ENCODE assay signal across 32 cellular contexts in the genomic region with DNA sequence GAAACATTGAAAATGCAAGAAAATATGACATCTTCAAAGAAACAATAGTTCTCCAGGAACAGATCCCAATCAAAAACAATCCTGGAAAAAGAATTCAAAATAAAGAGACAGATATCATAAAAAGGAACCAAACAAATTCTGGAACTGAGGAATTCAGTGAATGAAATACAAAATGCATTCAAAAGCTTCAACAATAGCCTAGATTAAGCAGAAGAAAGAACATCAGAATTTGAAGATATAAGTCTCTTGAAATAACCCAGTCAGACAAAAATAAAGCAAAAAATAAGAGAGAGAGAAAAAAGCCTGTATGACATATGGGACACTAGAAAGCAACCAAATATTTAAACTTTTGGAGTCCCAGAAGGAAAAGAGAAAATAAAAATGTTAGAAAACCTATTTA.
DNase-seq lines count a peak whose midpoint lies in the region; ATAC-seq, FAIRE-seq and TF ChIP-seq lines count a peak whose summit lies in the region.
"Had no signal": no experiment of that assay in that cellular context is flagged by ENCODE, and none has a peak within 500 bp of the region (broad histone marks: within the 10 kb centered on the region; RNA-seq: fewer than 3 reads in every experiment).

No MANE protein-coding gene starts in this region.

- TF ChIP-seq EP300 in HepG2 (IDR thresholded peaks at IDR 0.05; ENCODE audit: low read depth in 2 of 2, low read length in 2 of 2) (no peak), HepG2 (CRISPR knock-in tag; IDR thresholded peaks at IDR 0.05; ENCODE audit: borderline replicate concordance) (no peak), K562 (IDR thresholded peaks at IDR 0.05; ENCODE audit: low read length) (no peak)

- no peak overlapping the region for H3K9ac ChIP-seq in HepG2 (ENCODE audit: insufficient read depth, low read depth, low read length)
- H3K9ac ChIP-seq in K562 (ENCODE audit: insufficient read depth in 1 of 2, low read depth in 2 of 2, low read length in 2 of 2), result no peak overlapping the region
- H3K9ac ChIP-seq: BLaER1; BLaER1 treated with 17β-estradiol and CSF1 and Interleukin-3, amounts not matched to agents 10 nM and 100 nM had no signal

- TF ChIP-seq POLR2A in HepG2 (IDR thresholded peaks at IDR 0.05; ENCODE audit: insufficient read depth in 1 of 2, low read depth in 2 of 2, low read length in 2 of 2), result no peak
- no peak for TF ChIP-seq POLR2A in right lobe of liver (IDR thresholded peaks at IDR 0.05)
- TF ChIP-seq POLR2A in K562 (conservative IDR thresholded peaks at IDR 0.05), result no peak

- H3K9me3 ChIP-seq in HepG2 (ENCODE audit: low read length) (peaks cover 16% of the 10 kb centered on the region), right lobe of liver (no peaks in the 10 kb centered on the region), K562 (replicated peaks; ENCODE audit: control insufficient read depth, insufficient read depth, low read depth, low read length) (0 out of 2 replicates have a peak, but pooled peaks cover 5% of the 10 kb centered on the region)
- H3K9me3 ChIP-seq: BE2C had no signal

- H3K79me2 ChIP-seq in HepG2 (ENCODE audit: insufficient read depth, low read length) (no peaks in the 10 kb centered on the region), K562 (ENCODE audit: control insufficient read depth, insufficient read depth, low read length) (no peaks in the 10 kb centered on the region)

- TF ChIP-seq RAD21 in HepG2 (CRISPR knock-in tag; IDR thresholded peaks at IDR 0.05), result no peak
- no peak for TF ChIP-seq RAD21 in K562 (CRISPR knock-in tag; conservative IDR thresholded peaks at IDR 0.05 in 1 of 2, IDR thresholded peaks at IDR 0.05 in 1 of 2)

- FAIRE-seq in HepG2 (lab: Jason Lieb, UNC) (no peak), K562 (lab: Jason Lieb, UNC) (no peak)
- FAIRE-seq: A549, D721Med had no signal

- BruUV-seq in HepG2 (replicated peaks; lab: Mats Ljungman, UMichigan) (no TSS peak), K562 (replicated peaks; lab: Mats Ljungman, UMichigan) (no TSS peak)

- TF ChIP-seq CTCF in HepG2 (CRISPR knock-in tag; IDR thresholded peaks at IDR 0.05) (no peak), right lobe of liver (IDR thresholded peaks at IDR 0.05) (no peak), K562 (IDR thresholded peaks at IDR 0.05 in 2 of 3, conservative IDR thresholded peaks at IDR 0.05 in 1 of 3; ENCODE audit: insufficient read depth in 2 of 3, low read depth in 1 of 3, low read length in 3 of 3) (no peak), dorsolateral prefrontal cortex (IDR thresholded peaks at IDR 0.05 in 54 of 56, conservative IDR thresholded peaks at IDR 0.05 in 2 of 56; ENCODE audit: low read depth in 1 of 56, partially characterized antibody in 56 of 56) (no peak)

- H3K4me3 ChIP-seq in HepG2 (replicated peaks in 1 of 3; ENCODE audit: insufficient read depth in 1 of 3, low read depth in 2 of 3, low read length in 3 of 3) (no peak overlapping the region), right lobe of liver (no peak overlapping the region), K562 (no peak overlapping the region), dorsolateral prefrontal cortex (no peak overlapping the region)
- H3K4me3 ChIP-seq: A549; BLaER1; BLaER1 treated with 17β-estradiol and CSF1 and Interleukin-3, amounts not matched to agents 10 nM and 100 nM had no signal

- no peak overlapping the region for H2AFZ ChIP-seq in HepG2 (ENCODE audit: low read length)
- H2AFZ ChIP-seq in K562 (ENCODE audit: low read depth, low read length), result no peak overlapping the region

- DNase-seq in HepG2 (ENCODE audit: low spot score) (no peak), right lobe of liver (no peak), KBM-7 (peak; percentile 6), K562 (ENCODE audit: extremely low read depth in 1 of 4, low spot score in 3 of 4) (no peak), dorsolateral prefrontal cortex (no peak)
- DNase-seq: 8988T; ACHN; AML-193; BE2C; C1 segment of cervical spinal cord; Caco-2; Calu3; CD4-positive, alpha-beta memory T cell; CD4-positive, alpha-beta T cell; CD4-positive, CD25-positive, alpha-beta regulatory T cell; CD8-positive, alpha-beta memory T cell; CD8-positive, alpha-beta T cell; COR-L47; DMS 273 treated with DMSO at 0.1 percent for 48 hours; DMS153; DMS53; DMS79; DMS79 treated with DMSO at 0.1 percent for 48 hours; DND-41; EL had no signal

- peaks cover 31% of the 10 kb centered on the region for H3K4me1 ChIP-seq in HepG2 (ENCODE audit: insufficient read depth, low read length)
- H3K4me1 ChIP-seq in right lobe of liver, result peaks cover 0 to 13% (median 5%) of the 10 kb centered on the region in 4 donors
- no peaks in the 10 kb centered on the region for H3K4me1 ChIP-seq in K562 (replicated peaks in 1 of 2; ENCODE audit: control insufficient read depth in 2 of 2, insufficient read depth in 2 of 2, low read length in 2 of 2)
- H3K4me1 ChIP-seq: A549; BE2C; BLaER1; BLaER1 treated with 17β-estradiol and CSF1 and Interleukin-3, amounts not matched to agents 10 nM and 100 nM; Caco-2 had no signal

- H3K27ac ChIP-seq in HepG2 (ENCODE audit: extremely low read length, insufficient read depth, low read length), result no peak overlapping the region
- H3K27ac ChIP-seq in right lobe of liver, result no peak overlapping the region
- H3K27ac ChIP-seq in K562 (ENCODE audit: extremely low read depth, low read depth, low read length), result no peak overlapping the region
- no peak overlapping the region for H3K27ac ChIP-seq in dorsolateral prefrontal cortex
- H3K27ac ChIP-seq: 22Rv1; A549; BLaER1; BLaER1 treated with 17β-estradiol and CSF1 and Interleukin-3, amounts not matched to agents 10 nM and 100 nM; C4-2B had no signal

- POLR2A ChIA-PET in HepG2 (lab: Yijun Ruan, JAX) (no interaction called here), K562 (lab: Yijun Ruan, JAX) (interaction anchor here (1.1 kb wide), 1 partner anchor 11 kb away, joined by 3 read pairs; no protein-coding TSS in a partner anchor)

- H3K27me3 ChIP-seq in HepG2 (ENCODE audit: control insufficient read depth in 1 of 2, insufficient read depth in 2 of 2, low read length in 2 of 2) (no peaks in the 10 kb centered on the region), right lobe of liver (no peaks in the 10 kb centered on the region), K562 (ENCODE audit: control insufficient read depth in 2 of 2, insufficient read depth in 2 of 2, low read length in 2 of 2) (no peaks in the 10 kb centered on the region), dorsolateral prefrontal cortex (no peaks in the 10 kb centered on the region)
- H3K27me3 ChIP-seq: BE2C; BLaER1; BLaER1 treated with 17β-estradiol and CSF1 and Interleukin-3, amounts not matched to agents 10 nM and 100 nM had no signal

- no peaks in the 10 kb centered on the region for H4K20me1 ChIP-seq in HepG2 (ENCODE audit: insufficient read depth, low read length)
- no peaks in the 10 kb centered on the region for H4K20me1 ChIP-seq in K562 (replicated peaks; ENCODE audit: control insufficient read depth, insufficient read depth, low read length)
- H4K20me1 ChIP-seq: BLaER1; BLaER1 treated with 17β-estradiol and CSF1 and Interleukin-3, amounts not matched to agents 10 nM and 100 nM had no signal

- in situ Hi-C loops in HepG2 (cut with HindIII; ENCODE audit: extremely low pct_ligation_motif_present, low pct_unique_long_range_greater_than_20kb) (no loop called here), KBM-7 (cut with MboI; ENCODE audit: low pct_unique_long_range_greater_than_20kb, low sequenced_read_pairs) (no loop called here), K562 (cut with MboI) (no loop called here)

- H3K36me3 ChIP-seq in HepG2 (replicated peaks in 1 of 2; ENCODE audit: control insufficient read depth in 1 of 2, insufficient read depth in 2 of 2, low read length in 2 of 2), result no peaks in the 10 kb centered on the region
- no peaks in the 10 kb centered on the region for H3K36me3 ChIP-seq in right lobe of liver
- no peaks in the 10 kb centered on the region for H3K36me3 ChIP-seq in K562 (ENCODE audit: control insufficient read depth, insufficient read depth, low read length)
- H3K36me3 ChIP-seq: BE2C; BLaER1; BLaER1 treated with 17β-estradiol and CSF1 and Interleukin-3, amounts not matched to agents 10 nM and 100 nM had no signal

- ATAC-seq in HepG2, result no peak
- ATAC-seq in right lobe of liver, result no peak
- ATAC-seq in K562, result no peak
- ATAC-seq in HG03095 (IDR thresholded peaks at IDR 0.05; ENCODE audit: unreplicated experiment), result no peak
- ATAC-seq: A549; CD8-positive, alpha-beta T cell had no signal

- CTCF ChIA-PET in HepG2 (lab: Yijun Ruan, JAX; ENCODE audit: low intra/inter-chr PET ratio, low total read pairs), result no interaction called here
- CTCF ChIA-PET in K562 (lab: Yijun Ruan, JAX; ENCODE audit: low intra/inter-chr PET ratio), result no interaction called here

- H3K4me2 ChIP-seq in HepG2 (ENCODE audit: low read depth, low read length) (no peak overlapping the region), K562 (ENCODE audit: insufficient read depth, low read length) (no peak overlapping the region)
- H3K4me2 ChIP-seq: A549; BLaER1; BLaER1 treated with 17β-estradiol and CSF1 and Interleukin-3, amounts not matched to agents 10 nM and 100 nM had no signal

- intact Hi-C loops in HepG2 (cut with micrococcal nuclease; ENCODE audit: unreplicated experiment), result no loop called here
- intact Hi-C loops in right lobe of liver (cut with DNase I), result no loop called here
- intact Hi-C loops in K562 (cut with micrococcal nuclease), result no loop called here
- intact Hi-C loops in dorsolateral prefrontal cortex (cut with DNase I), result no loop called here

- no peaks in the 10 kb centered on the region for H3K9me1 ChIP-seq in K562 (ENCODE audit: control insufficient read depth, insufficient read depth, low read length)

TF ChIP-seq in HepG2, 621 proteins besides CTCF, POLR2A, EP300 and RAD21:
- TF ChIP-seq, protein P1, sequence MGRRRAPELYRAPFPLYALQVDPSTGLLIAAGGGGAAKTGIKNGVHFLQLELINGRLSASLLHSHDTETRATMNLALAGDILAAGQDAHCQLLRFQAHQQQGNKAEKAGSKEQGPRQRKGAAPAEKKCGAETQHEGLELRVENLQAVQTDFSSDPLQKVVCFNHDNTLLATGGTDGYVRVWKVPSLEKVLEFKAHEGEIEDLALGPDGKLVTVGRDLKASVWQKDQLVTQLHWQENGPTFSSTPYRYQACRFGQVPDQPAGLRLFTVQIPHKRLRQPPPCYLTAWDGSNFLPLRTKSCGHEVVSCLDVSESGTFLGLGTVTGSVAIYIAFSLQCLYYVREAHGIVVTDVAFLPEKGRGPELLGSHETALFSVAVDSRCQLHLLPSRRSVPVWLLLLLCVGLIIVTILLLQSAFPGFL (CRISPR knock-in tag; IDR thresholded peaks at IDR 0.05), result no peak
- TF ChIP-seq ZNF160 (CRISPR knock-in tag; IDR thresholded peaks at IDR 0.05), result peak; percentile 92

TF ChIP-seq in K562, 482 proteins besides CTCF, POLR2A, EP300 and RAD21 (continues in another document):
- TF ChIP-seq TRIM28 (IDR thresholded peaks at IDR 0.05) (peak; percentile 74; the same call in 1 of the 2 replicates), CAMTA2 (CRISPR knock-in tag; conservative IDR thresholded peaks at IDR 0.05) (no peak), CBX3 (IDR thresholded peaks at IDR 0.05; ENCODE audit: borderline replicate concordance in 1 of 2, low read length in 2 of 2) (peak in 1 of 2 experiments; percentile 66; a peak in 1 of 3 replicates)
